ENCODE assay signal across 2 cellular contexts in genomic region chr3:128647307-128647706, GRCh38.
A peak's percentile ranks its signal among the peaks of the same experiment; 100 is the strongest.
TF ChIP-seq lines count a peak whose summit lies in the region.

No MANE protein-coding gene starts in this region.

TF ChIP-seq in HepG2, 621 proteins besides CTCF, POLR2A, EP300 and RAD21:
- TF ChIP-seq ZNF570 (CRISPR knock-in tag; IDR thresholded peaks at IDR 0.05; ENCODE audit: borderline replicate concordance), result no peak
- peak; percentile 92 for TF ChIP-seq ZNF121 (CRISPR knock-in tag; IDR thresholded peaks at IDR 0.05)
TF ChIP-seq in HepG2: peak in this region for 1.

TF ChIP-seq in HEK293, 187 proteins besides CTCF, POLR2A, EP300 and RAD21:
- TF ChIP-seq, protein P1, sequence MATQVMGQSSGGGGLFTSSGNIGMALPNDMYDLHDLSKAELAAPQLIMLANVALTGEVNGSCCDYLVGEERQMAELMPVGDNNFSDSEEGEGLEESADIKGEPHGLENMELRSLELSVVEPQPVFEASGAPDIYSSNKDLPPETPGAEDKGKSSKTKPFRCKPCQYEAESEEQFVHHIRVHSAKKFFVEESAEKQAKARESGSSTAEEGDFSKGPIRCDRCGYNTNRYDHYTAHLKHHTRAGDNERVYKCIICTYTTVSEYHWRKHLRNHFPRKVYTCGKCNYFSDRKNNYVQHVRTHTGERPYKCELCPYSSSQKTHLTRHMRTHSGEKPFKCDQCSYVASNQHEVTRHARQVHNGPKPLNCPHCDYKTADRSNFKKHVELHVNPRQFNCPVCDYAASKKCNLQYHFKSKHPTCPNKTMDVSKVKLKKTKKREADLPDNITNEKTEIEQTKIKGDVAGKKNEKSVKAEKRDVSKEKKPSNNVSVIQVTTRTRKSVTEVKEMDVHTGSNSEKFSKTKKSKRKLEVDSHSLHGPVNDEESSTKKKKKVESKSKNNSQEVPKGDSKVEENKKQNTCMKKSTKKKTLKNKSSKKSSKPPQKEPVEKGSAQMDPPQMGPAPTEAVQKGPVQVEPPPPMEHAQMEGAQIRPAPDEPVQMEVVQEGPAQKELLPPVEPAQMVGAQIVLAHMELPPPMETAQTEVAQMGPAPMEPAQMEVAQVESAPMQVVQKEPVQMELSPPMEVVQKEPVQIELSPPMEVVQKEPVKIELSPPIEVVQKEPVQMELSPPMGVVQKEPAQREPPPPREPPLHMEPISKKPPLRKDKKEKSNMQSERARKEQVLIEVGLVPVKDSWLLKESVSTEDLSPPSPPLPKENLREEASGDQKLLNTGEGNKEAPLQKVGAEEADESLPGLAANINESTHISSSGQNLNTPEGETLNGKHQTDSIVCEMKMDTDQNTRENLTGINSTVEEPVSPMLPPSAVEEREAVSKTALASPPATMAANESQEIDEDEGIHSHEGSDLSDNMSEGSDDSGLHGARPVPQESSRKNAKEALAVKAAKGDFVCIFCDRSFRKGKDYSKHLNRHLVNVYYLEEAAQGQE (tag by site-specific recombination; IDR thresholded peaks at IDR 0.05), result no peak
- TF ChIP-seq ZNF121 (tag by site-specific recombination; IDR thresholded peaks at IDR 0.05) (peak; percentile 91), BCL11B (tag by site-specific recombination; IDR thresholded peaks at IDR 0.05; ENCODE audit: low read depth) (no peak), ZNF133 (tag by site-specific recombination; IDR thresholded peaks at IDR 0.05) (no peak)
- TF ChIP-seq, protein P2, sequence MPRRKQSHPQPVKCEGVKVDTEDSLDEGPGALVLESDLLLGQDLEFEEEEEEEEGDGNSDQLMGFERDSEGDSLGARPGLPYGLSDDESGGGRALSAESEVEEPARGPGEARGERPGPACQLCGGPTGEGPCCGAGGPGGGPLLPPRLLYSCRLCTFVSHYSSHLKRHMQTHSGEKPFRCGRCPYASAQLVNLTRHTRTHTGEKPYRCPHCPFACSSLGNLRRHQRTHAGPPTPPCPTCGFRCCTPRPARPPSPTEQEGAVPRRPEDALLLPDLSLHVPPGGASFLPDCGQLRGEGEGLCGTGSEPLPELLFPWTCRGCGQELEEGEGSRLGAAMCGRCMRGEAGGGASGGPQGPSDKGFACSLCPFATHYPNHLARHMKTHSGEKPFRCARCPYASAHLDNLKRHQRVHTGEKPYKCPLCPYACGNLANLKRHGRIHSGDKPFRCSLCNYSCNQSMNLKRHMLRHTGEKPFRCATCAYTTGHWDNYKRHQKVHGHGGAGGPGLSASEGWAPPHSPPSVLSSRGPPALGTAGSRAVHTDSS (tag by site-specific recombination; IDR thresholded peaks at IDR 0.05), result no peak
TF ChIP-seq in HEK293: peak in this region for 1.
